Comparison of ENCODE assay signal across 17 cellular contexts in the genomic region with DNA sequence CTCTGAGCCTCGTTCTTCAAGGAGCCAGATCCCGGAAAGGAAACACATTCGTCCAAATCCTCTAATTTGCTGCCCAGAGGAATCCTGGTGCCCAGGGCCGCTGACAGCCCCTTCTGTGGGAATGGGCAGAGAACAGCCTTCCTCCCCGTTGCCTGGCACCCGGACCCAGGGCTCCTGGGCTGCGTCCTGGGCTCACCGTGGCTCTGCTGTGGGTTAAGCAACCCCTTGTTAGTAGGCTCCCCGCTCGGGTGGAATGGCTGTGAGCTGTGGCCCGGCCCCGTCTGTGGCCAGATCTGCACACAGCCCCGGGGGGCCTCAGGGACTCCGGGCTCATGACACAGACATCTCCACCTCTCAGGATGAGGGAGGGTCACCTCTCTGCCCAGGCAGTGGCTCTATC.
DNase-seq lines count a peak whose midpoint lies in the region; ATAC-seq and TF ChIP-seq lines count a peak whose summit lies in the region.
"Had no signal": no experiment of that assay in that cellular context is flagged by ENCODE, and none has a peak within 500 bp of the region (broad histone marks: within the 10 kb centered on the region; RNA-seq: fewer than 3 reads in every experiment).

No MANE protein-coding gene starts in this region.

- H3K27me3 ChIP-seq in right cardiac atrium (ENCODE audit: control insufficient read depth, insufficient read depth) = no peaks in the 10 kb centered on the region
- H3K27me3 ChIP-seq in tibial artery = no peaks in the 10 kb centered on the region
- H3K27me3 ChIP-seq: SJSA1 had no signal

- H3K4me3 ChIP-seq in right cardiac atrium (ENCODE audit: low read length) (no peak overlapping the region), coronary artery (no peak overlapping the region), tibial artery (no peak overlapping the region)
- H3K4me3 ChIP-seq: GM23248, SJSA1 had no signal

- ATAC-seq in right cardiac atrium = no peak
- no peak for ATAC-seq in left ventricle myocardium superior
- ATAC-seq in GM18909 (IDR thresholded peaks at IDR 0.05; ENCODE audit: poor library complexity, unreplicated experiment) = no peak
- ATAC-seq: HCT116 had no signal

- no peaks in the 10 kb centered on the region for H3K4me1 ChIP-seq in right cardiac atrium (ENCODE audit: control insufficient read depth, insufficient read depth, low read length)
- H3K4me1 ChIP-seq in tibial artery = peaks cover 0 to 77% (median 39%) of the 10 kb centered on the region in 4 donors
- H3K4me1 ChIP-seq: SJSA1 had no signal

- TF ChIP-seq CTCF in coronary artery (IDR thresholded peaks at IDR 0.05) (no peak), tibial artery (IDR thresholded peaks at IDR 0.05) (no peak)

- 76% methylated on average over 14 of the region's 14 CpGs for WGBS in right cardiac atrium

- DNase-seq in right cardiac atrium = peak in 2 of 3 donors; percentile 26 to 42
- DNase-seq in left ventricle myocardium superior = no peak
- DNase-seq in coronary artery (ENCODE audit: low spot score) = no peak
- DNase-seq in medulla oblongata (ENCODE audit: extremely low spot score) = peak; percentile 47
- DNase-seq in tibial artery = no peak
- DNase-seq in HCEC 1CT = no peak
- DNase-seq in AG08396 (ENCODE audit: low spot score) = no peak
- DNase-seq: GM23248, MV-4-11, NCI-H1105 treated with DMSO at 0.1 percent for 48 hours, NCI-H1694 treated with DMSO at 0.1 percent for 48 hours, NCI-H446 treated with DMSO at 0.1 percent for 48 hours, NCI-H526 treated with DMSO at 0.1 percent for 48 hours, OCI-M1 had no signal

- H3K36me3 ChIP-seq in tibial artery = no peaks in the 10 kb centered on the region
- H3K36me3 ChIP-seq: SJSA1 had no signal

- intact Hi-C loops in right cardiac atrium (cut with DNase I) (no loop called here), left ventricle myocardium superior (cut with micrococcal nuclease) (no loop called here), tibial artery (cut with DNase I; ENCODE audit: low total_unique reads) (no loop called here)

- H3K9me3 ChIP-seq in right cardiac atrium (ENCODE audit: control insufficient read depth, low read length) = no peaks in the 10 kb centered on the region
- no peaks in the 10 kb centered on the region for H3K9me3 ChIP-seq in tibial artery

- H3K27ac ChIP-seq in right cardiac atrium (ENCODE audit: low read length) = no peak overlapping the region
- peak overlapping the region; percentile 21 to 30 for H3K27ac ChIP-seq in coronary artery
- H3K27ac ChIP-seq in tibial artery = peak overlapping the region; percentile 48 to 83
- H3K27ac ChIP-seq: GM23248, SJSA1 had no signal

Comparison
In these comparisons a context has a peak if more than half of its experiments do, and no peak if none do; other contexts are left out.
1. DNase-seq: peak in right cardiac atrium (2 of 3) and medulla oblongata (single experiment); none in left ventricle myocardium superior (single experiment), coronary artery (single experiment), tibial artery (0 of 2), HCEC 1CT (single experiment) and AG08396 (single experiment).